Comparison of ENCODE assay signal across 18 cellular contexts in genomic region chr17:13865650-13866049, GRCh38.
"Had no signal": no experiment of that assay in that cellular context is flagged by ENCODE, and none has a peak within 500 bp of the region (broad histone marks: within the 10 kb centered on the region; RNA-seq: fewer than 3 reads in every experiment).

No MANE protein-coding gene starts in this region.

- H3K4me3 Mint-ChIP-seq: activated naive CD4-positive, alpha-beta T cell treated with anti-CD3 and anti-CD28 coated beads, Interleukin-2, amount 50 U/mL, for 24 hours; brain; natural killer cell; stimulated activated naive CD8-positive, alpha-beta T cell treated with anti-CD3 and anti-CD28 coated beads, Interleukin-15, Interleukin-2, amounts not matched to agents 100 ng/mL and 50 ng/mL, for 24 hours had no signal

- H3K4me1 Mint-ChIP-seq: activated naive CD4-positive, alpha-beta T cell treated with anti-CD3 and anti-CD28 coated beads, Interleukin-2, amount 50 U/mL, for 24 hours; natural killer cell had no signal

- H3K4me1 ChIP-seq: lower lobe of right lung, tibial artery had no signal

- H3K27me3 ChIP-seq: tibial artery had no signal

- H3K9me3 ChIP-seq: lower lobe of right lung, tibial artery had no signal

- DNase-seq: activated CD4-positive, alpha-beta T cell treated with anti-CD3 and anti-CD28 coated beads, Interleukin-2, amount 50 U/mL, for 1 hour; activated CD4-positive, CD25-positive, alpha-beta regulatory T cell treated with anti-CD3 and anti-CD28 coated beads, Interleukin-2, amount 50 U/mL, for 72 hours; activated gamma-delta T cell treated with Interleukin-2 at 50 U/mL for 16 hours; activated T-cell treated with anti-CD3 and anti-CD28 coated beads, Interleukin-2, amount 50 U/mL, for 1 hour; aorta; effector CD8-positive, alpha-beta T cell; foreskin melanocyte; kidney; lower lobe of right lung; natural killer cell; stimulated activated CD4-positive, alpha-beta T cell treated with anti-CD3 and anti-CD28 coated beads, Interleukin-12 subunit alpha, Interleukin-12 subunit beta, amount 100 ng/mL, for 4 hours; substantia nigra; tibial artery had no signal

- H3K27ac ChIP-seq: lower lobe of right lung, tibial artery, VCaP had no signal

- H3K4me3 ChIP-seq: lower lobe of right lung, tibial artery had no signal

- ATAC-seq: left lobe of liver, lower lobe of right lung, natural killer cell had no signal

- H3K36me3 Mint-ChIP-seq: natural killer cell had no signal

- H3K27me3 Mint-ChIP-seq: activated naive CD4-positive, alpha-beta T cell treated with anti-CD3 and anti-CD28 coated beads, Interleukin-2, amount 50 U/mL, for 24 hours; brain; stimulated activated naive CD8-positive, alpha-beta T cell treated with anti-CD3 and anti-CD28 coated beads, Interleukin-15, Interleukin-2, amounts not matched to agents 100 ng/mL and 50 ng/mL, for 24 hours had no signal

- H3K9me3 Mint-ChIP-seq: activated naive CD4-positive, alpha-beta T cell treated with anti-CD3 and anti-CD28 coated beads, Interleukin-2, amount 50 U/mL, for 24 hours had no signal

- H3K36me3 ChIP-seq: lower lobe of right lung, tibial artery had no signal

- H3K27ac Mint-ChIP-seq: activated naive CD4-positive, alpha-beta T cell treated with anti-CD3 and anti-CD28 coated beads, Interleukin-2, amount 50 U/mL, for 24 hours; brain; natural killer cell; stimulated activated naive CD8-positive, alpha-beta T cell treated with anti-CD3 and anti-CD28 coated beads, Interleukin-15, Interleukin-2, amounts not matched to agents 100 ng/mL and 50 ng/mL, for 24 hours had no signal
